Comparison of ENCODE assay signal across 9 cellular contexts in the genomic region with DNA sequence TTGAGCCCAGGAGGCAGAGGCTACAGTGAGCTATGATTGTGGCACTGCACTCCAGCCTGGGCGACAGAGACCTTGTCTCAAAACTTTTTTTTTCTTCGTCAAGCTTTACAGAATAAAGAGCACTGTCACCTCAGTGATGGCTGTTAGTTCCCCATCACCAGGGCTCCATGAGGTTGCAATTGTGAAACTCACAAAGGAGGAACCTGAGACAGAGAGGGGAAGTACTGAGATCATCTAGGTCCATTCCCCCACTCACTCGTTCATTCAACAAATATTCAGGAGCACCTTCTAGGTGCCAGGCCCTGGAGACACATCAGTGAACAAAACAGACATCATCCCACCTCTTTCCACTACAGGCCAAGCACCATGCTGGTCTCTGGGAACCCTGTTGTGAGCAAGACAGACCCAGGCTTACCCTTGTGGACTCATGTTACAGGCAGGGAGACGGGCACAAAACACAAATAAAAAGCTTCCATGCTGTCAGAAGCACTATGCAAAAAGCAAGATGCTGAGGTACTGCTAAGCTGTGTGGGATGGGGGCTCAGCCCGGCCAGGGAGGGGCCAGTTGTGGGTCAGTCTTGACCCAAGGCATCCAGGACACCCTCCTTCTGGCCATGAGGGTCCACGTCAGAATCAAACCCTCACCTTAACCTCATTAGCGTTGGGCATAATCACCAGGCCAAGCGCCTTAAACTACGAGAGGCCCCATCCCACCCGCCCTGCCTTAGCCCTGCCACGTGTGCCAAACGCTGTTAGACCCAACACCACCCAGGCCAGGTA. TPM values are rescaled to one million over a fixed set of nuclear protein-coding genes. Genes with fewer than 3 reads are reported as not detected.
DNase-seq lines count a peak whose midpoint lies in the region; ATAC-seq and TF ChIP-seq lines count a peak whose summit lies in the region.
"Had no signal": no experiment of that assay in that cellular context is flagged by ENCODE, and none has a peak within 500 bp of the region (broad histone marks: within the 10 kb centered on the region; RNA-seq: fewer than 3 reads in every experiment).

No MANE protein-coding gene starts in this region.

- H3K4me3 Mint-ChIP-seq in stimulated activated naive B cell treated with anti-CD40 and anti-IgM and Interleukin-4, amounts not matched to agents 10 μg/mL and 1 μg/mL and 100 μg/mL, for 72 hours: no peak overlapping the region

- no peak overlapping the region for H3K27ac ChIP-seq in left ventricle myocardium inferior (replicated peaks)

- peak overlapping the region; percentile 74 for H3K27ac Mint-ChIP-seq in stimulated activated naive B cell treated with anti-CD40 and anti-IgM and Interleukin-4, amounts not matched to agents 10 μg/mL and 1 μg/mL and 100 μg/mL, for 72 hours
- H3K27ac Mint-ChIP-seq: progenitor cell of endocrine pancreas had no signal

- no peak for TF ChIP-seq POLR2A in erythroblast (IDR thresholded peaks at IDR 0.05; ENCODE audit: low read length)

- no peak for TF ChIP-seq CTCF in left ventricle myocardium inferior (IDR thresholded peaks at IDR 0.05; ENCODE audit: borderline replicate concordance)

- H3K9me3 ChIP-seq in left ventricle myocardium inferior (replicated peaks): no peaks in the 10 kb centered on the region

- H3K9me3 Mint-ChIP-seq in stimulated activated naive B cell treated with anti-CD40 and anti-IgM and Interleukin-4, amounts not matched to agents 10 μg/mL and 1 μg/mL and 100 μg/mL, for 72 hours: no peaks in the 10 kb centered on the region

- ATAC-seq in left ventricle myocardium superior: peak; percentile 39
- peak; percentile 83 for ATAC-seq in HG03025 (IDR thresholded peaks at IDR 0.05; ENCODE audit: low FRiP score, unreplicated experiment)
- ATAC-seq in stimulated activated naive B cell treated with anti-CD40 and anti-IgM and Interleukin-4, amounts not matched to agents 10 μg/mL and 1 μg/mL and 100 μg/mL, for 72 hours (replicated peaks): peak; percentile 99

- H3K4me1 Mint-ChIP-seq in stimulated activated naive B cell treated with anti-CD40 and anti-IgM and Interleukin-4, amounts not matched to agents 10 μg/mL and 1 μg/mL and 100 μg/mL, for 72 hours: peaks cover 13 to 33% of the 10 kb centered on the region in 2 donors

- intact Hi-C loops in left ventricle myocardium superior (cut with micrococcal nuclease) (no loop called here), left ventricle myocardium inferior (cut with micrococcal nuclease) (no loop called here)

- peaks cover 0 to 2% of the 10 kb centered on the region in 2 donors for H3K27me3 Mint-ChIP-seq in stimulated activated naive B cell treated with anti-CD40 and anti-IgM and Interleukin-4, amounts not matched to agents 10 μg/mL and 1 μg/mL and 100 μg/mL, for 72 hours
- H3K27me3 Mint-ChIP-seq: progenitor cell of endocrine pancreas had no signal

- DNase-seq in left ventricle myocardium superior (no peak), left ventricle myocardium inferior (no peak), OCI-M1 (lab: John Stamatoyannopoulos, UW) (peak; percentile 57), erythroblast (lab: John Stamatoyannopoulos, UW) (no peak), anterior cingulate cortex (lab: John Stamatoyannopoulos, UW) (no peak)
- peak; percentile 75 for DNase-seq in stimulated activated naive B cell treated with anti-CD40 and anti-IgM and Interleukin-4, amounts not matched to agents 10 μg/mL and 1 μg/mL and 100 μg/mL, for 72 hours
- no peak for DNase-seq in activated CD4-positive, alpha-beta T cell treated with anti-CD3 and anti-CD28 coated beads, Interleukin-2, amount 50 U/mL, for 1 hour

- H3K36me3 ChIP-seq in left ventricle myocardium inferior: no peaks in the 10 kb centered on the region

- peaks cover 10% of the 10 kb centered on the region for H3K4me1 ChIP-seq in left ventricle myocardium inferior

- H3K27me3 ChIP-seq in left ventricle myocardium inferior (ENCODE audit: low read depth): no peaks in the 10 kb centered on the region

- no peak overlapping the region for H3K4me3 ChIP-seq in left ventricle myocardium inferior

- H3K36me3 Mint-ChIP-seq in stimulated activated naive B cell treated with anti-CD40 and anti-IgM and Interleukin-4, amounts not matched to agents 10 μg/mL and 1 μg/mL and 100 μg/mL, for 72 hours: no peaks in the 10 kb centered on the region

RNA-seq across cellular contexts. Expression of gene RHO, which starts 2.1 kb away (rescaled TPM):
- total RNA-seq in left ventricle myocardium superior: not detected
- not detected for total RNA-seq in left ventricle myocardium inferior

RNA-seq across cellular contexts. Expression of gene H1-8, which starts 16.7 kb away (rescaled TPM):
- total RNA-seq in left ventricle myocardium superior (not detected), left ventricle myocardium inferior (not detected)
- total RNA-seq: progenitor cell of endocrine pancreas had no signal

Comparison
In these comparisons a context has a peak if more than half of its experiments do, and no peak if none do; other contexts are left out.
1. ATAC-seq: peak in every context shown above with its lines; median percentile 99 in stimulated activated naive B cell treated with anti-CD40 and anti-IgM and Interleukin-4, amounts not matched to agents 10 μg/mL and 1 μg/mL and 100 μg/mL, for 72 hours; 83 in HG03025; 39 in left ventricle myocardium superior.
2. DNase-seq: peak in OCI-M1 (single experiment) and stimulated activated naive B cell treated with anti-CD40 and anti-IgM and Interleukin-4, amounts not matched to agents 10 μg/mL and 1 μg/mL and 100 μg/mL, for 72 hours (single experiment); none in left ventricle myocardium superior (single experiment), left ventricle myocardium inferior (single experiment), erythroblast (0 of 2), anterior cingulate cortex (0 of 58) and activated CD4-positive, alpha-beta T cell treated with anti-CD3 and anti-CD28 coated beads, Interleukin-2, amount 50 U/mL, for 1 hour (single experiment).